7 cellular contexts compared by ENCODE assay signal in genomic region chr16:89491238-89491869, GRCh38. TPM values are rescaled to one million over a fixed set of nuclear protein-coding genes. Genes with fewer than 3 reads are reported as not detected.
DNase-seq lines count a peak whose midpoint lies in the region; ATAC-seq and TF ChIP-seq lines count a peak whose summit lies in the region.

No MANE protein-coding gene starts in this region.

- H3K36me3 ChIP-seq in mucosa of rectum (ENCODE audit: control insufficient read depth in 2 of 2, insufficient read depth in 2 of 2, low read length in 2 of 2) = peaks cover 3 to 7% of the 10 kb centered on the region in 2 donors

- H3K27ac Mint-ChIP-seq in chondrocyte (ENCODE audit: unreplicated experiment) = peak overlapping the region; percentile 91

- H3K9me3 ChIP-seq in mucosa of rectum (ENCODE audit: control insufficient read depth in 2 of 2, low read length in 2 of 2) = no peaks in the 10 kb centered on the region

- H3K4me3 ChIP-seq in GM12864 (ENCODE audit: low read depth, low read length) (peak overlapping the region; percentile 82), mucosa of rectum (ENCODE audit: low read length in 2 of 2) (peak overlapping the region; percentile 87 to 92)

- ATAC-seq in HG03175 (IDR thresholded peaks at IDR 0.05; ENCODE audit: unreplicated experiment) (no peak), HG02588 (IDR thresholded peaks at IDR 0.05; ENCODE audit: unreplicated experiment) (no peak)

- DNase-seq in GM12864 (ENCODE audit: low read depth) = no peak
- peak; percentile 18 for DNase-seq in NCI-H69 (lab: John Stamatoyannopoulos, UW)
- no peak for DNase-seq in chondrocyte (ENCODE audit: low spot score)
- DNase-seq in NCI-H446 treated with DMSO at 0.1 percent for 48 hours (lab: John Stamatoyannopoulos, UW) = no peak

- H3K4me1 ChIP-seq in mucosa of rectum (ENCODE audit: control insufficient read depth in 2 of 2, insufficient read depth in 2 of 2, low read length in 2 of 2) = peaks cover 22 to 24% of the 10 kb centered on the region in 2 donors

- H3K27me3 ChIP-seq in mucosa of rectum (ENCODE audit: control insufficient read depth in 2 of 2, insufficient read depth in 2 of 2, low read length in 2 of 2) = no peaks in the 10 kb centered on the region

- H3K9ac ChIP-seq in mucosa of rectum (ENCODE audit: low read depth in 1 of 2, low read length in 2 of 2) = peak overlapping the region; percentile 85 to 88

- no peaks in the 10 kb centered on the region for H3K9me3 Mint-ChIP-seq in chondrocyte (ENCODE audit: low read depth)

- H3K36me3 Mint-ChIP-seq in chondrocyte (ENCODE audit: low read depth) = peaks cover 2% of the 10 kb centered on the region

- peaks cover 50% of the 10 kb centered on the region for H3K4me1 Mint-ChIP-seq in chondrocyte (ENCODE audit: low read depth)

- TF ChIP-seq CTCF in GM12864 (IDR thresholded peaks at IDR 0.05; ENCODE audit: low read depth, low read length, missing control alignments) = peak; percentile 21
- peak; percentile 60 for TF ChIP-seq CTCF in chondrocyte (IDR thresholded peaks at IDR 0.05)

- no peaks in the 10 kb centered on the region for H3K27me3 Mint-ChIP-seq in chondrocyte (ENCODE audit: low read depth)

- H3K27ac ChIP-seq in mucosa of rectum (ENCODE audit: low read depth in 2 of 2, low read length in 2 of 2) = peak overlapping the region; percentile 92 to 95

- H3K4me3 Mint-ChIP-seq in chondrocyte (ENCODE audit: unreplicated experiment) = peak overlapping the region; percentile 75

RNA-seq across cellular contexts. Expression of gene ANKRD11, which starts 1.0 kb away (rescaled TPM):
- 106 to 185 TPM (median 180 TPM) in 3 replicates for total RNA-seq in chondrocyte

RNA-seq across cellular contexts. Expression of gene SPG7, which starts 16.8 kb away (rescaled TPM):
- 84.6 to 127 TPM (median 87.6 TPM) in 3 replicates for total RNA-seq in chondrocyte
